8 cellular contexts compared by ENCODE assay signal in genomic region chrX:119791437-119792231, GRCh38. TPM values are rescaled to one million over a fixed set of nuclear protein-coding genes. Genes with fewer than 3 reads are reported as not detected.
A peak's percentile ranks its signal among the peaks of the same experiment; 100 is the strongest.
DNase-seq lines count a peak whose midpoint lies in the region; TF ChIP-seq lines count a peak whose summit lies in the region.

Gene RPL39 (minus strand): TSS chrX:119791630. CDS start chrX:119791576, 54 bp downstream.

- peak within 1 kb of the TSS; percentile 93 for H3K4me3 Mint-ChIP-seq in HFFc6

- peak within 1 kb of the TSS; percentile 74 to 91 for H3K4me3 ChIP-seq in neuronal stem cell (ENCODE audit: low read length in 2 of 2)

- H4K91ac ChIP-seq in neuronal stem cell (ENCODE audit: low read depth, low read length, poor library complexity), result no peak within 1 kb of the TSS

- peak within 1 kb of the TSS; percentile 95 for H3K27ac Mint-ChIP-seq in HFFc6

- no peak within 1 kb of the TSS for H2BK15ac ChIP-seq in neuronal stem cell (ENCODE audit: low read length)

- H3K4ac ChIP-seq in neuronal stem cell (ENCODE audit: low read length), result no peak within 1 kb of the TSS

- H2AK5ac ChIP-seq in neuronal stem cell (ENCODE audit: low read depth, low read length), result peak within 1 kb of the TSS; percentile 79

- H3K9ac ChIP-seq in neuronal stem cell (ENCODE audit: low read depth, low read length, poor library complexity), result peak within 1 kb of the TSS; percentile 83

- DNase-seq in GM04504 (ENCODE audit: low read depth), result peak; percentile 70
- DNase-seq in HFFc6, result peak; percentile 77
- peak; percentile 91 for DNase-seq in NAMALWA (ENCODE audit: low spot score)
- peak; percentile 88 for DNase-seq in SK-MEL-5 (ENCODE audit: low read depth, low spot score)
- peak; percentile 80 for DNase-seq in activated naive CD4-positive, alpha-beta T cell treated with Interleukin-2 at 50 U/mL for 16 hours
- DNase-seq in foreskin melanocyte, result peak; percentile 80
- DNase-seq in neuronal stem cell (ENCODE audit: low spot score), result peak; percentile 73

- no peaks in the 10 kb centered on the region for H3K79me1 ChIP-seq in neuronal stem cell (ENCODE audit: low read depth, low read length)

- H3K4me2 ChIP-seq in neuronal stem cell (ENCODE audit: insufficient read depth, low read length, poor library complexity, severe bottlenecking), result peak within 1 kb of the TSS; percentile 48

- no peak within 1 kb of the TSS for H2BK120ac ChIP-seq in neuronal stem cell (ENCODE audit: low read depth, low read length)

- H2BK5ac ChIP-seq in neuronal stem cell (ENCODE audit: low read length), result no peak within 1 kb of the TSS

- H3K4me1 Mint-ChIP-seq in HFFc6 (ENCODE audit: low read depth), result peaks cover 24% of the 10 kb centered on the region

- peaks cover 22% of the 10 kb centered on the region for H3K36me3 Mint-ChIP-seq in HFFc6 (ENCODE audit: low read depth)

- TF ChIP-seq CTCF in HFFc6 (IDR thresholded peaks at IDR 0.05) (no peak), subcutaneous adipose tissue (IDR thresholded peaks at IDR 0.05; ENCODE audit: low read depth) (no peak)

- H3K4me1 ChIP-seq in neuronal stem cell (ENCODE audit: control insufficient read depth in 2 of 2, insufficient read depth in 1 of 2, low read depth in 1 of 2, low read length in 2 of 2), result peaks cover 2% of the 10 kb centered on the region in 2 donors

- in situ Hi-C loops in SK-MEL-5 (cut with HindIII; ENCODE audit: low pct_unique_long_range_greater_than_20kb, low sequenced_read_pairs), result no loop called here

- H3K36me3 ChIP-seq in neuronal stem cell (replicated peaks in 1 of 2; ENCODE audit: control insufficient read depth in 2 of 2, insufficient read depth in 2 of 2, low read length in 2 of 2), result peaks cover 4 to 37% of the 10 kb centered on the region in 2 donors

- no peak within 1 kb of the TSS for H3K14ac ChIP-seq in neuronal stem cell (ENCODE audit: low read length)

- H2BK12ac ChIP-seq in neuronal stem cell (ENCODE audit: low read length), result no peak within 1 kb of the TSS

- H3K27me3 ChIP-seq in neuronal stem cell (ENCODE audit: control insufficient read depth in 3 of 3, insufficient read depth in 3 of 3, low read depth in 1 of 3, low read length in 3 of 3), result no peaks in the 10 kb centered on the region

- no peak within 1 kb of the TSS for H4K8ac ChIP-seq in neuronal stem cell (ENCODE audit: low read depth, low read length)

- H3K18ac ChIP-seq in neuronal stem cell (ENCODE audit: low read length), result peak within 1 kb of the TSS; percentile 80

- peak within 1 kb of the TSS; percentile 87 for H2AFZ ChIP-seq in neuronal stem cell (ENCODE audit: low read length)

- H3K27me3 Mint-ChIP-seq in HFFc6 (ENCODE audit: insufficient read depth), result no peaks in the 10 kb centered on the region

- peak within 1 kb of the TSS; percentile 43 for H3K23ac ChIP-seq in neuronal stem cell (ENCODE audit: low read depth, low read length, poor library complexity)

- WGBS in neuronal stem cell (ENCODE audit: extremely low coverage in 2 of 2, insufficient read length in 2 of 2, insufficient replicate concordance in 1 of 2), 2 donors, result no CpG with 5 or more reads among the region's 58 CpGs

- H3K27ac ChIP-seq in neuronal stem cell (replicated peaks; ENCODE audit: low read length), result peak within 1 kb of the TSS; percentile 96

- H3K9me3 Mint-ChIP-seq in HFFc6, result no peaks in the 10 kb centered on the region

- no peaks in the 10 kb centered on the region for H3K9me3 ChIP-seq in neuronal stem cell (replicated peaks in 1 of 2; ENCODE audit: control insufficient read depth in 2 of 2, insufficient read depth in 1 of 2, low read depth in 1 of 2, low read length in 2 of 2)

RNA-seq across cellular contexts. Expression of gene RPL39, which starts in this region (rescaled TPM):
- total RNA-seq in HFFc6 (2021; fragmentation: NEBNext Ultra II Directional; extraction: Animal tissue kit (Norgen Biotek cat#: 25700)), result 1,000 to 10,000 TPM; 1,260 to 1,533 (median 1,345) TPM
- 2,526 and 2,613 TPM in 2 replicates for total RNA-seq in SK-MEL-5 (2014; rRNA removed; shearing (Covaris generic))
- polyA plus RNA-seq in SK-MEL-5 (2015; cell fraction: cytosol; rRNA removed), result 1,915 and 2,067 TPM in 2 replicates
- 251 and 430 TPM in 2 replicates for polyA plus RNA-seq in SK-MEL-5 (2015; cell fraction: nucleus; rRNA removed)
- polyA plus RNA-seq in neuronal stem cell (2013, experiment 1 of 2), result 7,896 TPM
- 7,899 TPM for polyA plus RNA-seq in neuronal stem cell (2013, experiment 2 of 2)
- total RNA-seq in subcutaneous adipose tissue, result 1,000 to 10,000 TPM; 4,874 to 7,757 (median 5,738) TPM

Comparison
In these comparisons a context has a peak if more than half of its experiments do, and no peak if none do; other contexts are left out.
1. Peak in every context shown above with its lines: DNase-seq, H3K4me3 ChIP-seq and H3K27ac ChIP-seq.